Comparison of ENCODE assay signal across 17 cellular contexts in genomic region chr9:5846501-5846921, GRCh38. TPM values are rescaled to one million over a fixed set of nuclear protein-coding genes. Genes with fewer than 3 reads are reported as not detected.
DNase-seq lines count a peak whose midpoint lies in the region; ATAC-seq, FAIRE-seq and TF ChIP-seq lines count a peak whose summit lies in the region.
"Had no signal": no experiment of that assay in that cellular context is flagged by ENCODE, and none has a peak within 500 bp of the region (broad histone marks: within the 10 kb centered on the region; RNA-seq: fewer than 3 reads in every experiment).

No MANE protein-coding gene starts in this region.

- no peak overlapping the region for H3K4me3 ChIP-seq in BLaER1 treated with 17β-estradiol and CSF1 and Interleukin-3, amounts not matched to agents 10 nM and 100 nM
- no peak overlapping the region for H3K4me3 ChIP-seq in HEK293 (ENCODE audit: low read depth, low read length)
- no peak overlapping the region for H3K4me3 ChIP-seq in astrocyte (ENCODE audit: insufficient read depth, low read depth, low read length)
- no peak overlapping the region for H3K4me3 ChIP-seq in WERI-Rb-1 (ENCODE audit: low read depth, low read length)
- H3K4me3 ChIP-seq: coronary artery, left lung had no signal

- no peaks in the 10 kb centered on the region for H4K20me1 ChIP-seq in BLaER1 treated with 17β-estradiol and CSF1 and Interleukin-3, amounts not matched to agents 10 nM and 100 nM
- H4K20me1 ChIP-seq in astrocyte (ENCODE audit: insufficient read depth, low read length): peaks cover 15% of the 10 kb centered on the region

- H3K36me3 ChIP-seq in BLaER1 treated with 17β-estradiol and CSF1 and Interleukin-3, amounts not matched to agents 10 nM and 100 nM: no peaks in the 10 kb centered on the region
- H3K36me3 ChIP-seq in HEK293 (ENCODE audit: control insufficient read depth in 2 of 2, insufficient read depth in 1 of 2, low read length in 2 of 2) (no peaks in the 10 kb centered on the region), astrocyte (ENCODE audit: insufficient read depth, low read length) (no peaks in the 10 kb centered on the region), WERI-Rb-1 (no peaks in the 10 kb centered on the region)
- H3K36me3 ChIP-seq: left lung had no signal

- TF ChIP-seq CTCF in HEK293 (tag by site-specific recombination; IDR thresholded peaks at IDR 0.05) (no peak), astrocyte (IDR thresholded peaks at IDR 0.05; ENCODE audit: insufficient read depth, low read depth, low read length) (no peak), WERI-Rb-1 (IDR thresholded peaks at IDR 0.05; ENCODE audit: low read depth, low read length) (no peak)

- CTCF ChIA-PET in HEK293 (lab: Yijun Ruan, JAX): interaction anchor here (0.6 to 2.1 kb wide), 2 partner anchors 39 to 40 kb away, joined by 3 to 7 read pairs; no protein-coding TSS in a partner anchor

- POLR2A ChIA-PET in HEK293 (lab: Yijun Ruan, JAX): no interaction called here

- H3K79me2 ChIP-seq in astrocyte (ENCODE audit: insufficient read depth, low read length): no peaks in the 10 kb centered on the region

- ATAC-seq in HG02588 (IDR thresholded peaks at IDR 0.05; ENCODE audit: unreplicated experiment) (no peak), GM18867 (IDR thresholded peaks at IDR 0.05; ENCODE audit: unreplicated experiment) (no peak)
- ATAC-seq: left lung had no signal

- peaks cover 35 to 64% (median 54%) of the 10 kb centered on the region in 10 experiments for H3K4me1 ChIP-seq in BLaER1 treated with 17β-estradiol and CSF1 and Interleukin-3, amounts not matched to agents 10 nM and 100 nM
- peaks cover 21% of the 10 kb centered on the region for H3K4me1 ChIP-seq in HEK293 (ENCODE audit: control insufficient read depth, insufficient read depth, low read length)
- peaks cover 16% of the 10 kb centered on the region for H3K4me1 ChIP-seq in astrocyte (ENCODE audit: insufficient read depth, low read length)

- peaks cover 2% of the 10 kb centered on the region for H3K9me3 Mint-ChIP-seq in astrocyte (ENCODE audit: unreplicated experiment)
- H3K9me3 Mint-ChIP-seq: stimulated activated naive CD8-positive, alpha-beta T cell treated with anti-CD3 and anti-CD28 coated beads, Interleukin-15, Interleukin-2, amounts not matched to agents 100 ng/mL and 50 ng/mL, for 24 hours had no signal

- peaks cover 30% of the 10 kb centered on the region for H3K4me1 Mint-ChIP-seq in astrocyte (ENCODE audit: low read depth, unreplicated experiment)

- no peaks in the 10 kb centered on the region for H3K27me3 ChIP-seq in BLaER1 treated with 17β-estradiol and CSF1 and Interleukin-3, amounts not matched to agents 10 nM and 100 nM
- H3K27me3 ChIP-seq in astrocyte (ENCODE audit: insufficient read depth, low read length) (peaks cover 67% of the 10 kb centered on the region), WERI-Rb-1 (ENCODE audit: insufficient read depth, low read depth, severe bottlenecking) (no peaks in the 10 kb centered on the region)
- H3K27me3 ChIP-seq: left lung had no signal

- no peak for FAIRE-seq in astrocyte (lab: Jason Lieb, UNC)
- FAIRE-seq: endothelial cell of umbilical vein had no signal

- DNase-seq in astrocyte (ENCODE audit: low read depth) (peak; percentile 8), iris pigment epithelial cell (ENCODE audit: low read depth) (peak; percentile 67), DMS 273 treated with DMSO at 0.1 percent for 48 hours (lab: John Stamatoyannopoulos, UW) (no peak), WERI-Rb-1 (no peak)
- DNase-seq: aorta, left lung, NCI-H2029, posterior cingulate gyrus had no signal

- H3K27ac ChIP-seq in BLaER1 treated with 17β-estradiol and CSF1 and Interleukin-3, amounts not matched to agents 10 nM and 100 nM: 0 out of 22 replicates have a peak overlapping the region, but pooled peaks of 1 of the 11 experiments have one; percentile 74
- H3K27ac ChIP-seq in HEK293 (ENCODE audit: extremely low read depth, low read depth, low read length) (no peak overlapping the region), astrocyte (ENCODE audit: low read depth, low read length) (no peak overlapping the region), WERI-Rb-1 (no peak overlapping the region)
- H3K27ac ChIP-seq: coronary artery, left lung, RWPE1 had no signal

- H3K27me3 Mint-ChIP-seq in astrocyte (ENCODE audit: low read depth, unreplicated experiment): peaks cover 4% of the 10 kb centered on the region

- peaks cover 6 to 10% (median 9%) of the 10 kb centered on the region in 11 experiments; a peak in 19 of 22 replicates for H3K9me3 ChIP-seq in BLaER1 treated with 17β-estradiol and CSF1 and Interleukin-3, amounts not matched to agents 10 nM and 100 nM (replicated peaks in 1 of 11)
- H3K9me3 ChIP-seq in HEK293 (ENCODE audit: control insufficient read depth, insufficient read depth, low read depth, low read length) (no peaks in the 10 kb centered on the region), astrocyte (ENCODE audit: insufficient read depth, low read depth, low read length) (no peaks in the 10 kb centered on the region), WERI-Rb-1 (ENCODE audit: severe bottlenecking) (no peaks in the 10 kb centered on the region)
- H3K9me3 ChIP-seq: left lung had no signal

- H3K9ac ChIP-seq in BLaER1 treated with 17β-estradiol and CSF1 and Interleukin-3, amounts not matched to agents 10 nM and 100 nM: no peak overlapping the region
- no peak overlapping the region for H3K9ac ChIP-seq in astrocyte (ENCODE audit: low read length)

- no peaks in the 10 kb centered on the region for H3K36me3 Mint-ChIP-seq in astrocyte (ENCODE audit: low read depth, unreplicated experiment)

- peak overlapping the region in 8 of 11 experiments; percentile 70 to 87 (median 80); a peak in 16 of 22 replicates for H3K4me2 ChIP-seq in BLaER1 treated with 17β-estradiol and CSF1 and Interleukin-3, amounts not matched to agents 10 nM and 100 nM
- H3K4me2 ChIP-seq in astrocyte (ENCODE audit: low read length): no peak overlapping the region

- H3K4me3 Mint-ChIP-seq in astrocyte (ENCODE audit: unreplicated experiment): no peak overlapping the region
- H3K4me3 Mint-ChIP-seq: stimulated activated naive CD8-positive, alpha-beta T cell treated with anti-CD3 and anti-CD28 coated beads, Interleukin-15, Interleukin-2, amounts not matched to agents 100 ng/mL and 50 ng/mL, for 24 hours had no signal

- no peak overlapping the region for H3K27ac Mint-ChIP-seq in astrocyte (ENCODE audit: unreplicated experiment)
- H3K27ac Mint-ChIP-seq: stimulated activated naive CD8-positive, alpha-beta T cell treated with anti-CD3 and anti-CD28 coated beads, Interleukin-15, Interleukin-2, amounts not matched to agents 100 ng/mL and 50 ng/mL, for 24 hours had no signal

- no peak overlapping the region for H2AFZ ChIP-seq in astrocyte (ENCODE audit: low read depth, low read length)

TF ChIP-seq in HEK293, 187 proteins besides CTCF, POLR2A, EP300 and RAD21:
- TF ChIP-seq SP7 (tag by site-specific recombination; IDR thresholded peaks at IDR 0.05): peak; percentile 41; the same call in 1 of the 2 replicates
- TF ChIP-seq ZSCAN16 (tag by site-specific recombination; IDR thresholded peaks at IDR 0.05): no peak

RNA-seq across cellular contexts. Expression of gene ERMP1, which starts 13.6 kb away (rescaled TPM):
- total RNA-seq in astrocyte: 8.8 and 11.8 TPM in 2 replicates

RNA-seq across cellular contexts. Expression of gene MLANA, which starts 44.2 kb away (rescaled TPM):
- total RNA-seq in astrocyte: not detected in 2 replicates
- total RNA-seq: activated CD8-positive, alpha-beta memory T cell treated with anti-CD3 and anti-CD28 coated beads for 36 hours; aorta; endothelial cell of umbilical vein; left lung had no signal

Comparison
In these comparisons a context has a peak if more than half of its experiments do, and no peak if none do; other contexts are left out.
1. DNase-seq: peak in astrocyte (single experiment) and iris pigment epithelial cell (single experiment); none in DMS 273 treated with DMSO at 0.1 percent for 48 hours (single experiment) and WERI-Rb-1 (single experiment).